1 cellular context compared by ENCODE assay signal in the genomic region with DNA sequence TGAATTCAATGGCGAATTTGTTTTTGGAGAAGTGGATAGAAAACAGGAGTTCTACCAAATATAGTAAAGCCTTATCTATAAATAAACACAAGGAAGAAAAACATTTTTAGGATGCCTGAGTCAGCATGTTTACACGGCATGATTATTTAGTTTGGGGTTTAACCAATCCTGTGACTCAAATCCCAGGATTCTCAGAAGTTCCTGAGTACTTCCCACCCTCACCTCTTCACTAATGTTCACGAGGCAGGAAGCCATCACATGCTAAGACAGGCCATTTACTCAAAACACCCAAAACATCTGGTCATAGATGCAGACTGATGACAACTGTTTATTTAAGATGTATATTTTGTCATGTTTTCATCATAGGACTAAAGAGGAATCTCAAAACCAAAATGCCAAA.
TF ChIP-seq lines count a peak whose summit lies in the region.

No MANE protein-coding gene starts in this region.

TF ChIP-seq in HCT116, 20 proteins besides CTCF, POLR2A, EP300 and RAD21 (continued from another document):
- TF ChIP-seq ZNF274 (IDR thresholded peaks at IDR 0.05; ENCODE audit: low read depth, low read length) (no peak), ELF1 (IDR thresholded peaks at IDR 0.05; ENCODE audit: borderline replicate concordance, low read depth) (no peak), SP1 (IDR thresholded peaks at IDR 0.05; ENCODE audit: low read depth) (no peak), EGR1 (IDR thresholded peaks at IDR 0.05; ENCODE audit: low read depth) (no peak)
- TF ChIP-seq, protein P1, sequence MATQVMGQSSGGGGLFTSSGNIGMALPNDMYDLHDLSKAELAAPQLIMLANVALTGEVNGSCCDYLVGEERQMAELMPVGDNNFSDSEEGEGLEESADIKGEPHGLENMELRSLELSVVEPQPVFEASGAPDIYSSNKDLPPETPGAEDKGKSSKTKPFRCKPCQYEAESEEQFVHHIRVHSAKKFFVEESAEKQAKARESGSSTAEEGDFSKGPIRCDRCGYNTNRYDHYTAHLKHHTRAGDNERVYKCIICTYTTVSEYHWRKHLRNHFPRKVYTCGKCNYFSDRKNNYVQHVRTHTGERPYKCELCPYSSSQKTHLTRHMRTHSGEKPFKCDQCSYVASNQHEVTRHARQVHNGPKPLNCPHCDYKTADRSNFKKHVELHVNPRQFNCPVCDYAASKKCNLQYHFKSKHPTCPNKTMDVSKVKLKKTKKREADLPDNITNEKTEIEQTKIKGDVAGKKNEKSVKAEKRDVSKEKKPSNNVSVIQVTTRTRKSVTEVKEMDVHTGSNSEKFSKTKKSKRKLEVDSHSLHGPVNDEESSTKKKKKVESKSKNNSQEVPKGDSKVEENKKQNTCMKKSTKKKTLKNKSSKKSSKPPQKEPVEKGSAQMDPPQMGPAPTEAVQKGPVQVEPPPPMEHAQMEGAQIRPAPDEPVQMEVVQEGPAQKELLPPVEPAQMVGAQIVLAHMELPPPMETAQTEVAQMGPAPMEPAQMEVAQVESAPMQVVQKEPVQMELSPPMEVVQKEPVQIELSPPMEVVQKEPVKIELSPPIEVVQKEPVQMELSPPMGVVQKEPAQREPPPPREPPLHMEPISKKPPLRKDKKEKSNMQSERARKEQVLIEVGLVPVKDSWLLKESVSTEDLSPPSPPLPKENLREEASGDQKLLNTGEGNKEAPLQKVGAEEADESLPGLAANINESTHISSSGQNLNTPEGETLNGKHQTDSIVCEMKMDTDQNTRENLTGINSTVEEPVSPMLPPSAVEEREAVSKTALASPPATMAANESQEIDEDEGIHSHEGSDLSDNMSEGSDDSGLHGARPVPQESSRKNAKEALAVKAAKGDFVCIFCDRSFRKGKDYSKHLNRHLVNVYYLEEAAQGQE (IDR thresholded peaks at IDR 0.05; ENCODE audit: low read depth): no peak
- TF ChIP-seq, protein P2, sequence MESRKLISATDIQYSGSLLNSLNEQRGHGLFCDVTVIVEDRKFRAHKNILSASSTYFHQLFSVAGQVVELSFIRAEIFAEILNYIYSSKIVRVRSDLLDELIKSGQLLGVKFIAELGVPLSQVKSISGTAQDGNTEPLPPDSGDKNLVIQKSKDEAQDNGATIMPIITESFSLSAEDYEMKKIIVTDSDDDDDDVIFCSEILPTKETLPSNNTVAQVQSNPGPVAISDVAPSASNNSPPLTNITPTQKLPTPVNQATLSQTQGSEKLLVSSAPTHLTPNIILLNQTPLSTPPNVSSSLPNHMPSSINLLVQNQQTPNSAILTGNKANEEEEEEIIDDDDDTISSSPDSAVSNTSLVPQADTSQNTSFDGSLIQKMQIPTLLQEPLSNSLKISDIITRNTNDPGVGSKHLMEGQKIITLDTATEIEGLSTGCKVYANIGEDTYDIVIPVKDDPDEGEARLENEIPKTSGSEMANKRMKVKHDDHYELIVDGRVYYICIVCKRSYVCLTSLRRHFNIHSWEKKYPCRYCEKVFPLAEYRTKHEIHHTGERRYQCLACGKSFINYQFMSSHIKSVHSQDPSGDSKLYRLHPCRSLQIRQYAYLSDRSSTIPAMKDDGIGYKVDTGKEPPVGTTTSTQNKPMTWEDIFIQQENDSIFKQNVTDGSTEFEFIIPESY (IDR thresholded peaks at IDR 0.05; ENCODE audit: extremely low read depth, insufficient replicate concordance, low read length): no peak
TF ChIP-seq in HCT116: peak in this region for 0.
